Comparison of ENCODE assay signal across 8 cellular contexts in the genomic region with DNA sequence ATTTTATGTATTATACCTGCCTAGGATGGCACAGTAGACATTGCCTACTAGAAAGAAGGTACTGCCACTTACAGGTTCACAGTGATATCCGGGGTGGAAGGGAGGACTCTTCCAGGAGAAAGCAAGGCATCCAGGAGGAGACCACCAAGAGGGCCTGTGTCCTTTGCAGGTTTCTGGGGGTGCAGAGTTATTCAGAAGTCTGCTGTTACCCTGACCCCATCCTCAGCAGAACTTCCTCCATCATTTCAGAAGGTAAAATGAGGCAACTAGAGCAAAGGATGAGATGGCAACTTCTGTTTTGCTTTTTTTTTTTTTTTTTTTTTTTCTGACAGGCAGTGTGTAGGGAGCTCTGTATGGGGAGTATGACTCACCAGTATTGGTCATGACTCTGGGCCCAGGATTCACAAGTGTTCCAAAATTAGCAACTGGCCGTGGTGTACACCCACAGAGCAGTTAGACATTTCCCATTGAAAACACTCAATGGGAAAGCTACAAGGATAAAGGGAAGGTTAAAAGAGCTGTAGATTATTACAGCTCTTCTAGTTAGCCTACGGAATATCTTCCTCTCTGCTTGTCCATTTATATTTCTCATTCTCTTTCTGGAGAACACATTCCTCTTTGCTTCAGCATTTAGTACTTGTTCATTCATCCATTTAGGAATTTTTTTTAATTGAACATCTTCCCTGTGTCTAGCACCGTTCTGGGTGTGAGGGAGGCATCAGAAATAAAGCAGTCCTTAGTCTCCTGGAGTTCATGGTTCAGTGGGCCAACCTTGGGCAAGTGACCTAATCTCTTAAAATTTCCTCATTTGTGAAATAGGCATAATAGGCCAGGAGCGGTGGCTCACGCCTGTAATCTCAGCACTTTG. TPM values are rescaled to one million over a fixed set of nuclear protein-coding genes. Genes with fewer than 3 reads are reported as not detected.
DNase-seq lines count a peak whose midpoint lies in the region; ATAC-seq and TF ChIP-seq lines count a peak whose summit lies in the region.

No MANE protein-coding gene starts in this region.

- H3K4me1 ChIP-seq in PC-3 (ENCODE audit: insufficient read depth, low read length), result peaks cover 16% of the 10 kb centered on the region

- no peak overlapping the region for H3K4me3 ChIP-seq in PC-3 (ENCODE audit: low read length)

- H2AFZ ChIP-seq in PC-3 (ENCODE audit: low read length), result peak overlapping the region; percentile 64

- CTCF ChIA-PET in PC-3 (lab: Charles Lee), result interaction anchor here (0.6 to 1.2 kb wide), 5 partner anchors 50 to 288 kb away, joined by 3 to 19 read pairs (median 4); a partner anchor contains a TSS

- ATAC-seq in HG03039 (IDR thresholded peaks at IDR 0.05; ENCODE audit: unreplicated experiment) (peak; percentile 58), PC-3 (peak; percentile 100), HG03025 (IDR thresholded peaks at IDR 0.05; ENCODE audit: low FRiP score, unreplicated experiment) (no peak)

- H3K27ac Mint-ChIP-seq in chondrocyte (ENCODE audit: unreplicated experiment), result peak overlapping the region; percentile 88

- peaks cover 2% of the 10 kb centered on the region for H3K27me3 Mint-ChIP-seq in chondrocyte (ENCODE audit: low read depth)

- DNase-seq in stimulated activated CD4-positive, alpha-beta T cell treated with anti-CD3 and anti-CD28 coated beads, Interleukin-1b, Interleukin-23, amount 100 ng/mL, for 48 hours, result peak; percentile 39
- no peak for DNase-seq in stimulated activated CD4-positive, alpha-beta T cell treated with anti-CD3 and anti-CD28 coated beads, Interleukin-4, amount 100 ng/mL, for 1 hour
- DNase-seq in PC-3 (peak; percentile 91), chondrocyte (ENCODE audit: low spot score) (no peak), mucosa of gallbladder (ENCODE audit: low spot score) (peak; percentile 72), NCI-H2196 treated with DMSO at 0.1 percent for 48 hours (lab: John Stamatoyannopoulos, UW; ENCODE audit: unreplicated experiment) (no peak)

- intact Hi-C loops in PC-3 (cut with micrococcal nuclease), result loop anchor here (2.0 kb wide), 1 partner anchor 50 kb away; a partner anchor contains a TSS

- H4K20me1 ChIP-seq in PC-3 (ENCODE audit: low read length), result no peaks in the 10 kb centered on the region

- H3K4me3 Mint-ChIP-seq in chondrocyte (ENCODE audit: unreplicated experiment), result no peak overlapping the region

- H3K9me3 ChIP-seq in PC-3 (ENCODE audit: low read length), result no peaks in the 10 kb centered on the region

- no peaks in the 10 kb centered on the region for H3K36me3 ChIP-seq in PC-3 (ENCODE audit: low read depth, low read length)

- no peak for TF ChIP-seq CTCF in PC-3 (conservative IDR thresholded peaks at IDR 0.05; ENCODE audit: low read depth, low read length)
- TF ChIP-seq CTCF in chondrocyte (IDR thresholded peaks at IDR 0.05), result no peak

- peak overlapping the region; percentile 24 for H3K27ac ChIP-seq in PC-3 (ENCODE audit: low read length)

- no peak overlapping the region for H3K9ac ChIP-seq in PC-3 (ENCODE audit: low read length)

- peak overlapping the region; percentile 19 for H3K4me2 ChIP-seq in PC-3 (ENCODE audit: low read length)

- H3F3A ChIP-seq in PC-3 (ENCODE audit: low read length, unreplicated experiment), result no peaks in the 10 kb centered on the region

- POLR2A ChIA-PET in PC-3 (lab: Charles Lee; ENCODE audit: unreplicated experiment), result interaction anchor here (0.5 to 0.6 kb wide), 4 partner anchors 18 to 656 kb away, joined by 3 to 18 read pairs (median 3); a partner anchor contains a TSS

- H3K9me3 Mint-ChIP-seq in chondrocyte (ENCODE audit: low read depth), result no peaks in the 10 kb centered on the region

- H3K9me2 ChIP-seq in PC-3 (replicated peaks; ENCODE audit: low read length), result no peaks in the 10 kb centered on the region

- no TSS peak for BruUV-seq in PC-3 (replicated peaks; lab: Mats Ljungman, UMichigan)

- no peaks in the 10 kb centered on the region for H3K36me3 Mint-ChIP-seq in chondrocyte (ENCODE audit: low read depth)

- H3K79me2 ChIP-seq in PC-3 (ENCODE audit: low read length), result no peaks in the 10 kb centered on the region

- peaks cover 30% of the 10 kb centered on the region for H3K4me1 Mint-ChIP-seq in chondrocyte (ENCODE audit: low read depth)

- H3K27me3 ChIP-seq in PC-3 (ENCODE audit: low read length), result no peaks in the 10 kb centered on the region

RNA-seq across cellular contexts. Expression of a gene that starts 50.5 kb away (rescaled TPM):
- total RNA-seq in PC-3 (2014; rRNA removed) (44.0 and 64.7 TPM in 2 replicates), chondrocyte (12.2 to 16.9 TPM (median 16.8 TPM) in 3 replicates), mucosa of gallbladder (53.3 TPM)

Comparison
In these comparisons a context has a peak if more than half of its experiments do, and no peak if none do; other contexts are left out.
1. DNase-seq: peak in stimulated activated CD4-positive, alpha-beta T cell treated with anti-CD3 and anti-CD28 coated beads, Interleukin-1b, Interleukin-23, amount 100 ng/mL, for 48 hours (single experiment), PC-3 (single experiment) and mucosa of gallbladder (single experiment); none in stimulated activated CD4-positive, alpha-beta T cell treated with anti-CD3 and anti-CD28 coated beads, Interleukin-4, amount 100 ng/mL, for 1 hour (single experiment), chondrocyte (single experiment) and NCI-H2196 treated with DMSO at 0.1 percent for 48 hours (single experiment).